ENCODE assay signal across 1 cellular context in genomic region chr19:58279042-58279924, GRCh38.
TF ChIP-seq lines count a peak whose summit lies in the region.

No MANE protein-coding gene starts in this region.

TF ChIP-seq in A549, 52 proteins besides CTCF, POLR2A, EP300 and RAD21 (continued from another document):
- TF ChIP-seq USF2 (IDR thresholded peaks at IDR 0.05) (no peak; the same call in 1 of the 2 replicates), KDM1A (IDR thresholded peaks at IDR 0.05; ENCODE audit: low read depth) (no peak), POLR2AphosphoS2 (conservative IDR thresholded peaks at IDR 0.05; ENCODE audit: low read length) (no peak), PHF8 (IDR thresholded peaks at IDR 0.05; ENCODE audit: borderline replicate concordance, low read depth) (peak; percentile 79; the same call in 1 of the 2 replicates), ESRRA (IDR thresholded peaks at IDR 0.05; ENCODE audit: borderline replicate concordance, low read length) (no peak)
TF ChIP-seq in A549: peak in this region for 8.
